ENCODE assay signal across 8 cellular contexts in the genomic region with DNA sequence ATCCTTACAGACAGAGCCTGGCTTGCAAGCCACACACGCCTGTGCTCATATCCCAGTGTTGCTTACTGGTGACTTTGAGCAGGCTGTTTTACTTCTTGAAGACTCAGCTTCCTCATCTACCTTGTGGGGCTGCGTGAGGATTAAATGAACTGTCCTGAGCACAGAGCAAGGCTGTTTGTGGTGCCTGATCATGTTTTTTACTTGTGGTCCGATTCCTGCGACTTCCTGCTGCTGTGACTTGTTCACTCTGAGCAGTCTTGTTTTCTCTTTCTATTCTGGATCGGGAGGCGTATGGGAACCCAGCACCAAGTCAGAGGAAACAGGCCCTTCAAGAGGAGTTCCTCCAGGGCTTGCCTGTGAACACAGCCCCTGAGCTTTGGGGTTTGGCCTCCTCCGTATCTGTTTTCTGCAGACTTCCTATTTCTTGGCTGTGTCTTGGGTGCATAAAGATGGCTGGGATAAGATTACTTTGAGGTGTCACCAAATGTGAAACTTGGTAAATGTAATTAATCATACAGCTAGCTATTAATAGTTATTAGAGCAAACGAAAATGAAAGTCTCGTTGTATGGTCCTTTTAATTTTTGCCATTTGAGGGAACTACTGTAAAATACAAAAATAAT.
A peak's percentile ranks its signal among the peaks of the same experiment; 100 is the strongest.
DNase-seq lines count a peak whose midpoint lies in the region; ATAC-seq, FAIRE-seq and TF ChIP-seq lines count a peak whose summit lies in the region.

No MANE protein-coding gene starts in this region.

- in situ Hi-C loops in GM18951 (cut with MboI; ENCODE audit: low sequenced_read_pairs, unreplicated experiment): no loop called here

- FAIRE-seq in HTR-8/SVneo (lab: Jason Lieb, UNC): no peak

- H3K36me3 ChIP-seq in mucosa of stomach (ENCODE audit: control insufficient read depth, insufficient read depth, low read length): no peaks in the 10 kb centered on the region

- ATAC-seq in HG03066 (IDR thresholded peaks at IDR 0.05; ENCODE audit: low read depth, unreplicated experiment): peak; percentile 62
- peak; percentile 44 for ATAC-seq in activated naive CD8-positive, alpha-beta T cell treated with anti-CD3 and anti-CD28 coated beads, Interleukin-2, amount 50 U/mL, for 24 hours

- no peak overlapping the region for H3K4me3 ChIP-seq in mucosa of stomach (ENCODE audit: low read length)

- H3K9me3 ChIP-seq in mucosa of stomach (ENCODE audit: control insufficient read depth, low read length): no peaks in the 10 kb centered on the region

- peak overlapping the region; percentile 53 for H3K9ac ChIP-seq in mucosa of stomach (ENCODE audit: low read length)

- DNase-seq in AML-193 (lab: John Stamatoyannopoulos, UW): peak; percentile 60 to 64
- DNase-seq in activated naive CD8-positive, alpha-beta T cell treated with anti-CD3 and anti-CD28 coated beads, Interleukin-2, amount 50 U/mL, for 24 hours: no peak
- DNase-seq in retina: no peak
- DNase-seq in caudate nucleus (lab: John Stamatoyannopoulos, UW): no peak
- DNase-seq in HTR-8/SVneo (ENCODE audit: insufficient read length, low spot score): no peak

- H3K27me3 ChIP-seq in mucosa of stomach (ENCODE audit: control insufficient read depth, insufficient read depth, low read length): no peaks in the 10 kb centered on the region

- peak overlapping the region; percentile 86 for H3K27ac Mint-ChIP-seq in activated naive CD8-positive, alpha-beta T cell treated with anti-CD3 and anti-CD28 coated beads, Interleukin-2, amount 50 U/mL, for 24 hours

- peaks cover 19% of the 10 kb centered on the region for H3K4me1 ChIP-seq in mucosa of stomach (ENCODE audit: control insufficient read depth, insufficient read depth, low read length)

- H3K27ac ChIP-seq in caudate nucleus (ENCODE audit: low read depth, low read length): no peak overlapping the region

- peaks cover 20% of the 10 kb centered on the region for H3K9me3 Mint-ChIP-seq in activated naive CD8-positive, alpha-beta T cell treated with anti-CD3 and anti-CD28 coated beads, Interleukin-2, amount 50 U/mL, for 24 hours

- peaks cover 26% of the 10 kb centered on the region for H3K4me1 Mint-ChIP-seq in activated naive CD8-positive, alpha-beta T cell treated with anti-CD3 and anti-CD28 coated beads, Interleukin-2, amount 50 U/mL, for 24 hours

- peak overlapping the region; percentile 64 for H3K4me3 Mint-ChIP-seq in activated naive CD8-positive, alpha-beta T cell treated with anti-CD3 and anti-CD28 coated beads, Interleukin-2, amount 50 U/mL, for 24 hours

- H3K27me3 Mint-ChIP-seq in activated naive CD8-positive, alpha-beta T cell treated with anti-CD3 and anti-CD28 coated beads, Interleukin-2, amount 50 U/mL, for 24 hours: no peaks in the 10 kb centered on the region

- peak; percentile 40 for TF ChIP-seq POLR2A in GM18951 (IDR thresholded peaks at IDR 0.05; ENCODE audit: extremely low read depth, insufficient read depth, insufficient read length)

- H3K36me3 Mint-ChIP-seq in activated naive CD8-positive, alpha-beta T cell treated with anti-CD3 and anti-CD28 coated beads, Interleukin-2, amount 50 U/mL, for 24 hours (ENCODE audit: low read depth): peaks cover 37% of the 10 kb centered on the region

Comparison
In these comparisons a context has a peak if more than half of its experiments do, and no peak if none do; other contexts are left out.
1. DNase-seq: peak in AML-193 (2 of 2); none in activated naive CD8-positive, alpha-beta T cell treated with anti-CD3 and anti-CD28 coated beads, Interleukin-2, amount 50 U/mL, for 24 hours (single experiment), retina (single experiment), caudate nucleus (0 of 61) and HTR-8/SVneo (single experiment).